In genomic region chr10:75655791-75656451, GRCh38 we compare ENCODE assay signal across 16 cellular contexts.
A peak's percentile ranks its signal among the peaks of the same experiment; 100 is the strongest.
DNase-seq lines count a peak whose midpoint lies in the region; ATAC-seq and TF ChIP-seq lines count a peak whose summit lies in the region.
"Had no signal": no experiment of that assay in that cellular context is flagged by ENCODE, and none has a peak within 500 bp of the region (broad histone marks: within the 10 kb centered on the region; RNA-seq: fewer than 3 reads in every experiment).

No MANE protein-coding gene starts in this region.

- H2AFZ ChIP-seq in GM23338 = no peak overlapping the region

- no peaks in the 10 kb centered on the region for H3K27me3 Mint-ChIP-seq in GM23338 (ENCODE audit: insufficient read depth, low read depth, poor library complexity)

- H3K27ac Mint-ChIP-seq in GM23338 = no peak overlapping the region
- H3K27ac Mint-ChIP-seq: activated CD4-positive, alpha-beta memory T cell treated with anti-CD3 and anti-CD28 coated beads for 36 hours had no signal

- no peaks in the 10 kb centered on the region for H3K36me3 ChIP-seq in left lung
- no peaks in the 10 kb centered on the region for H3K36me3 ChIP-seq in upper lobe of left lung
- no peaks in the 10 kb centered on the region for H3K36me3 ChIP-seq in mucosa of descending colon (ENCODE audit: low read depth)
- no peaks in the 10 kb centered on the region for H3K36me3 ChIP-seq in GM23338 (ENCODE audit: insufficient read depth)
- H3K36me3 ChIP-seq: ovary had no signal

- H3K4me3 ChIP-seq in choroid plexus epithelial cell (ENCODE audit: low read depth, low read length) = no peak overlapping the region
- H3K4me3 ChIP-seq in left lung = no peak overlapping the region
- no peak overlapping the region for H3K4me3 ChIP-seq in upper lobe of left lung
- H3K4me3 ChIP-seq in mucosa of descending colon = no peak overlapping the region
- H3K4me3 ChIP-seq in GM23338 = no peak overlapping the region
- H3K4me3 ChIP-seq: ovary had no signal

- no peaks in the 10 kb centered on the region; the same call in 1 of the 2 replicates for H3K9me2 ChIP-seq in GM23338 (ENCODE audit: insufficient read depth)

- H3K27me3 ChIP-seq in left lung (no peaks in the 10 kb centered on the region), upper lobe of left lung (no peaks in the 10 kb centered on the region), GM23338 (ENCODE audit: insufficient read depth) (no peaks in the 10 kb centered on the region)
- H3K27me3 ChIP-seq: ovary had no signal

- intact Hi-C loops in left lung (cut with DNase I) = no loop called here
- intact Hi-C loops in mucosa of descending colon (cut with DNase I, micrococcal nuclease) = no loop called here

- H3K79me2 ChIP-seq in GM23338 (replicated peaks; ENCODE audit: insufficient read depth) = no peaks in the 10 kb centered on the region

- H3K4me3 Mint-ChIP-seq in GM23338 = no peak overlapping the region
- H3K4me3 Mint-ChIP-seq: activated CD4-positive, alpha-beta memory T cell treated with anti-CD3 and anti-CD28 coated beads for 36 hours; CD4-positive, CD25-positive, alpha-beta regulatory T cell had no signal

- 44 to 59% methylated on average over 3 of the region's 3 CpGs for whole genome bisulfite sequencing in upper lobe of left lung, 2 donors

- no peaks in the 10 kb centered on the region for H4K20me1 ChIP-seq in GM23338 (replicated peaks; ENCODE audit: insufficient read depth)

- DNase-seq in RPMI7951 (ENCODE audit: low read depth) (peak; percentile 47), choroid plexus epithelial cell (ENCODE audit: low read depth) (peak; percentile 26), left lung (no peak), upper lobe of left lung (no peak), mucosa of descending colon (no peak), hepatic stellate cell (ENCODE audit: low spot score) (no peak), GM23338 (ENCODE audit: low spot score) (no peak)
- DNase-seq: activated CD4-positive, alpha-beta memory T cell treated with anti-CD3 and anti-CD28 coated beads for 36 hours; CD4-positive, CD25-positive, alpha-beta regulatory T cell; EL; NCI-H1417; NCI-H526; ovary; RPMI8226; stimulated activated CD4-positive, alpha-beta T cell treated with anti-CD3 and anti-CD28 coated beads, Interleukin-1b, Interleukin-23, amount 100 ng/mL, for 48 hours; T-helper 9 cell had no signal

- no peaks in the 10 kb centered on the region for H3K9me3 Mint-ChIP-seq in GM23338
- H3K9me3 Mint-ChIP-seq: activated CD4-positive, alpha-beta memory T cell treated with anti-CD3 and anti-CD28 coated beads for 36 hours had no signal

- no peak for TF ChIP-seq POLR2A in upper lobe of left lung (IDR thresholded peaks at IDR 0.05)

- no peaks in the 10 kb centered on the region for H3K9me3 ChIP-seq in left lung
- H3K9me3 ChIP-seq in upper lobe of left lung = no peaks in the 10 kb centered on the region
- H3K9me3 ChIP-seq in mucosa of descending colon = no peaks in the 10 kb centered on the region
- H3K9me3 ChIP-seq: ovary had no signal

- H3K4me1 ChIP-seq in left lung = peaks cover 12 to 45% of the 10 kb centered on the region in 2 donors
- H3K4me1 ChIP-seq in upper lobe of left lung = peaks cover 7 to 23% (median 16%) of the 10 kb centered on the region in 4 donors
- no peaks in the 10 kb centered on the region for H3K4me1 ChIP-seq in mucosa of descending colon (ENCODE audit: low read depth)
- H3K4me1 ChIP-seq in GM23338 (ENCODE audit: insufficient read depth) = no peaks in the 10 kb centered on the region

- no peaks in the 10 kb centered on the region; the same call in 2 of the 3 replicates for H3K4me1 Mint-ChIP-seq in GM23338
- H3K4me1 Mint-ChIP-seq: CD4-positive, CD25-positive, alpha-beta regulatory T cell had no signal

- H3K27ac ChIP-seq in left lung = no peak overlapping the region
- peak overlapping the region in 1 of 4 donors; percentile 19 for H3K27ac ChIP-seq in upper lobe of left lung
- no peak overlapping the region for H3K27ac ChIP-seq in GM23338 (ENCODE audit: low read depth)

- no peak overlapping the region for H3K4me2 ChIP-seq in GM23338

- no peak for TF ChIP-seq EP300 in upper lobe of left lung (IDR thresholded peaks at IDR 0.05)

- H3K36me3 Mint-ChIP-seq in GM23338 (ENCODE audit: low read depth) = no peaks in the 10 kb centered on the region
- H3K36me3 Mint-ChIP-seq: activated CD4-positive, alpha-beta memory T cell treated with anti-CD3 and anti-CD28 coated beads for 36 hours; CD4-positive, CD25-positive, alpha-beta regulatory T cell had no signal

- no peaks in the 10 kb centered on the region for H3F3A ChIP-seq in GM23338 (replicated peaks; ENCODE audit: low read depth)

- ATAC-seq in left lung (peak; percentile 53), upper lobe of left lung (ENCODE audit: low FRiP score in 2 of 2) (peak; percentile 13 to 66), mucosa of descending colon (no peak), GM23338 (no peak)

- no peak for TF ChIP-seq CTCF in choroid plexus epithelial cell (conservative IDR thresholded peaks at IDR 0.05; ENCODE audit: low read depth, low read length)
- no peak for TF ChIP-seq CTCF in left lung (IDR thresholded peaks at IDR 0.05)
- TF ChIP-seq CTCF in upper lobe of left lung (IDR thresholded peaks at IDR 0.05) = no peak
- TF ChIP-seq CTCF in mucosa of descending colon (IDR thresholded peaks at IDR 0.05) = no peak
- TF ChIP-seq CTCF in GM23338 (conservative IDR thresholded peaks at IDR 0.05; ENCODE audit: low read depth in 2 of 2) = no peak

TF ChIP-seq in GM23338, 12 proteins besides CTCF, POLR2A, EP300 and RAD21 (continues in another document):
- no peak for TF ChIP-seq ZNF331 (CRISPR knock-in tag; IDR thresholded peaks at IDR 0.05; ENCODE audit: low read depth)
- no peak for TF ChIP-seq ETS1 (IDR thresholded peaks at IDR 0.05)
- no peak for TF ChIP-seq EZH2phosphoT487 (IDR thresholded peaks at IDR 0.05; ENCODE audit: unreplicated experiment)
- TF ChIP-seq POLR2AphosphoS5 (IDR thresholded peaks at IDR 0.05; ENCODE audit: low read depth) = no peak
- TF ChIP-seq ZNF114 (CRISPR knock-in tag; IDR thresholded peaks at IDR 0.05) = no peak
- TF ChIP-seq EZH2 (IDR thresholded peaks at IDR 0.05; ENCODE audit: low read depth, unreplicated experiment) = no peak
- TF ChIP-seq REST (IDR thresholded peaks at IDR 0.05; ENCODE audit: unreplicated experiment) = no peak
- TF ChIP-seq CREB1 (CRISPR knock-in tag; IDR thresholded peaks at IDR 0.05; ENCODE audit: low read depth) = no peak
- no peak for TF ChIP-seq STAT1 (IDR thresholded peaks at IDR 0.05; ENCODE audit: unreplicated experiment)

Comparison
In these comparisons a context has a peak if more than half of its experiments do, and no peak if none do; other contexts are left out.
1. DNase-seq: peak in RPMI7951 (single experiment) and choroid plexus epithelial cell (single experiment); none in left lung (0 of 2), upper lobe of left lung (0 of 2), mucosa of descending colon (0 of 3), hepatic stellate cell (single experiment) and GM23338 (single experiment).
2. ATAC-seq: peak in left lung (single experiment) and upper lobe of left lung (2 of 2); none in mucosa of descending colon (single experiment) and GM23338 (single experiment).